ENCODE assay signal across 1 cellular context in the genomic region with DNA sequence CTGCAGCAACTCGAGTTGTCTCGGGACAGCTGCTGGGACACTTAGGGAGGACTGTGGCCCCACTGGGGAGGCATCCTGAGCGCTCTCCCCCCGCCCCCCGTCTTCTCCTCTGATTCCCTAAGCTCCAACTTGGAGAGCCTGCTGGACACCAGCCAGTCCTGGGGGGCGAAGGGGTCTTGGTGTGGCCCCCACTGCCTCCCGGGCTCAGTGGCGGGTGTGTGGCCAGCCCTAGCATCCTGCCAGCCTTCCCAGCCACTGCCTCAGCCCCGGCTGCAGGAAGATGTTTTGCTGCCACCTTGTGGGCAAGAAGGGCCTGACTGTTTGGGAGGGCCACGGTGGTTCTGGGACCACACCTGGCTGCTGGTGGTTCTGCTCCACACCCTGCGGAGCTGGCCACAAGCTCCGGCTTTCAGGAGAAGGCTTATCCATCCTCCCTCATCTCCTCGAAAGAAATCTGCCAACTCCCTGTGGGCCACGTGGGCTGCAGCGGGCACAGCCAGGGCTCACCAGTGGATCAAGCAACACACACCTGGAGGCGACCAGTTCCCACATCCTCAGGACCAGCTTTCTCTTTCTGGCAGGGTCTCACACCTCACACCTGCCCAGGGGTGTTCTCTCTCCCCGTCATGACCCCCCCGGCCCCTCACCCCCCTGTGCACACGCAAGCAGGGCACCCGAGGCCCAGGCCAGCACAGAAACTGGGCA.
A peak's percentile ranks its signal among the peaks of the same experiment; 100 is the strongest.
TF ChIP-seq lines count a peak whose summit lies in the region.

No MANE protein-coding gene starts in this region.

TF ChIP-seq in H1, 55 proteins besides CTCF, POLR2A, EP300 and RAD21:
- TF ChIP-seq SP1 (IDR thresholded peaks at IDR 0.05; ENCODE audit: low read depth, low read length), result no peak
- TF ChIP-seq, protein P1, sequence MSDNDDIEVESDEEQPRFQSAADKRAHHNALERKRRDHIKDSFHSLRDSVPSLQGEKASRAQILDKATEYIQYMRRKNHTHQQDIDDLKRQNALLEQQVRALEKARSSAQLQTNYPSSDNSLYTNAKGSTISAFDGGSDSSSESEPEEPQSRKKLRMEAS (IDR thresholded peaks at IDR 0.05), result peak; percentile 45; the same call in 1 of the 2 replicates
- TF ChIP-seq YY1 (IDR thresholded peaks at IDR 0.05; ENCODE audit: low read depth, low read length), result 0 out of 2 replicates have a peak, but pooled peaks have one; percentile 7
- no peak for TF ChIP-seq RXRA (IDR thresholded peaks at IDR 0.05; ENCODE audit: insufficient read depth, low read depth, low read length)
- TF ChIP-seq, protein P2, sequence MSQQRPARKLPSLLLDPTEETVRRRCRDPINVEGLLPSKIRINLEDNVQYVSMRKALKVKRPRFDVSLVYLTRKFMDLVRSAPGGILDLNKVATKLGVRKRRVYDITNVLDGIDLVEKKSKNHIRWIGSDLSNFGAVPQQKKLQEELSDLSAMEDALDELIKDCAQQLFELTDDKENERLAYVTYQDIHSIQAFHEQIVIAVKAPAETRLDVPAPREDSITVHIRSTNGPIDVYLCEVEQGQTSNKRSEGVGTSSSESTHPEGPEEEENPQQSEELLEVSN (IDR thresholded peaks at IDR 0.05), result no peak
- TF ChIP-seq TAF7 (optimal IDR thresholded peaks at IDR 0.05; ENCODE audit: borderline replicate concordance, low read depth, low read length), result no peak
- no peak for TF ChIP-seq RFX5 (IDR thresholded peaks at IDR 0.05; ENCODE audit: borderline replicate concordance, low read depth, low read length)
- TF ChIP-seq CREB1 (IDR thresholded peaks at IDR 0.05), result 0 out of 2 replicates have a peak, but pooled peaks have one; percentile 34
- TF ChIP-seq GABPA (IDR thresholded peaks at IDR 0.05; ENCODE audit: borderline replicate concordance, insufficient read depth, low read length), result peak; percentile 77; the same call in 1 of the 2 replicates
- TF ChIP-seq GTF2F1 (IDR thresholded peaks at IDR 0.05; ENCODE audit: borderline replicate concordance, low read depth, low read length), result no peak
- no peak for TF ChIP-seq CEBPB (IDR thresholded peaks at IDR 0.05; ENCODE audit: low read depth, low read length)
- peak; percentile 25; the same call in 1 of the 2 replicates for TF ChIP-seq EGR1 (IDR thresholded peaks at IDR 0.05; ENCODE audit: borderline replicate concordance, low read depth, low read length)
- TF ChIP-seq HDAC2 (IDR thresholded peaks at IDR 0.05; ENCODE audit: borderline replicate concordance in 1 of 2, low read depth in 2 of 2, low read length in 2 of 2), result no peak
- TF ChIP-seq RNF2 (IDR thresholded peaks at IDR 0.05; ENCODE audit: borderline replicate concordance, low read depth, low read length, missing control alignments, poor library complexity, severe bottlenecking), result no peak
- no peak for TF ChIP-seq CBX8 (IDR thresholded peaks at IDR 0.05; ENCODE audit: borderline replicate concordance, low read depth, low read length)
TF ChIP-seq in H1: peak in this region for 5.
